1 cellular context compared by ENCODE assay signal in genomic region chr2:150924862-150925261, GRCh38.
TF ChIP-seq lines count a peak whose summit lies in the region.

No MANE protein-coding gene starts in this region.

TF ChIP-seq in WTC11, 78 proteins besides CTCF, POLR2A, EP300 and RAD21 (continued from another document):
- no peak for TF ChIP-seq E2F5 (CRISPR knock-in tag; IDR thresholded peaks at IDR 0.05)
- no peak for TF ChIP-seq STAT6 (CRISPR knock-in tag; conservative IDR thresholded peaks at IDR 0.05; ENCODE audit: low read depth)
- no peak for TF ChIP-seq ZNF532 (CRISPR knock-in tag; IDR thresholded peaks at IDR 0.05; ENCODE audit: borderline replicate concordance)
- no peak for TF ChIP-seq ZNF396 (CRISPR knock-in tag; IDR thresholded peaks at IDR 0.05; ENCODE audit: borderline replicate concordance)
- no peak for TF ChIP-seq AR (CRISPR knock-in tag; IDR thresholded peaks at IDR 0.05)
- TF ChIP-seq ZNF138 (CRISPR knock-in tag; conservative IDR thresholded peaks at IDR 0.05): no peak
